Comparison of ENCODE assay signal across 31 cellular contexts in genomic region chr2:216261042-216261537, GRCh38.
"Had no signal": no experiment of that assay in that cellular context is flagged by ENCODE, and none has a peak within 500 bp of the region (broad histone marks: within the 10 kb centered on the region; RNA-seq: fewer than 3 reads in every experiment).

No MANE protein-coding gene starts in this region.

- H3K4me1 ChIP-seq: Peyer's patch had no signal

- H3K27me3 ChIP-seq: Peyer's patch, SJSA1 had no signal

- H3K36me3 ChIP-seq: Peyer's patch, SJSA1 had no signal

- H3K9ac ChIP-seq: KMS-11 had no signal

- H3K4me2 ChIP-seq: KMS-11 had no signal

- H3K9me3 ChIP-seq: Peyer's patch, SJSA1 had no signal

- H3K4me3 ChIP-seq: Peyer's patch, SJSA1, SK-N-MC had no signal

- DNase-seq: Karpas-422, MM.1S, NCI-H1048, NCI-H1092 treated with DMSO at 0.1 percent for 48 hours, NCI-H1105 treated with DMSO at 0.1 percent for 48 hours, NCI-H1436, NCI-H146, NCI-H1694, NCI-H187, NCI-H1930, NCI-H2029 treated with DMSO at 0.1 percent for 48 hours, NCI-H2081 treated with DMSO at 0.1 percent for 48 hours, NCI-H2107, NCI-H2171, NCI-H226, NCI-H446 treated with DMSO at 0.1 percent for 48 hours, NCI-H510A, NCI-H524, NCI-H526, NCI-H69, NCI-H748 treated with DMSO at 0.1 percent for 48 hours, NCI-H82, PC-3, Peyer's patch, Right ventricle myocardium superior, RPMI8226, SHP77 treated with DMSO at 0.1 percent for 48 hours, T-cell had no signal

- H3K27ac ChIP-seq: KMS-11, Peyer's patch, SJSA1, SK-N-MC had no signal
